ENCODE assay signal across 1 cellular context in the genomic region with DNA sequence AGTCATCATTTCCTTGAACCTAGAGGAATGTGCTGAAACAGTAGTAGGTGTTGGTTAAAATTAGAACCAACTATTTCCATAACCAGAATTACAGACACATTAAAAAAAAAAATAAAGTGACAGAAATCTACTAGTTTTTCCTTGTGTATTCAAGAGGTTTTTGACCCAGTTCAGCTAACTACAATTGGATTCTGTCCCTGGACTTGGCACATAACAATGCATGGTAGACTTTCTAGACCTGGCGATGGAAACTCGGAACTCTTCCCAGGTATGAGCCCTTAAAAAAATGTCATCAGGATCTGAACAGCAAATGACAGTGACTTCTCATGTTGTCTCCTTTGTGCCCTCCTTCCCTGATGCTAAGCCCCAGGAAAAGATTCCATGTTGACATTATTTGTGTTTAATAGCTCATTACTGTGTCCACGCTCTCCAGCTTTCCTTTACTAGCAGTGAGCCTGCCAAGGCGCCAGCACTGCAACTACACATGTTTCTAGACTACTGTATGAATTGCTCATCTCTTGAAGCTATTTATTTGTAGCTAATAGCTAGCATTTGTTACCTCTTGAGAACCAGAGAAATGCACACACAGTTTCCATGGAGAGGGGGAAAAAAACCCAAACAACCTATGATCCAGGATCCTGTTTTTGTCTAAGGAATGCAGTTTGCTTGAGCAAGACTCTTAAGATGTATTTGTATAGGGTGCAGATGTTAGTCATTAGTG.
A peak's percentile ranks its signal among the peaks of the same experiment; 100 is the strongest.
TF ChIP-seq lines count a peak whose summit lies in the region.

No MANE protein-coding gene starts in this region.

TF ChIP-seq in neural cell, 6 proteins besides CTCF, POLR2A, EP300 and RAD21:
- TF ChIP-seq EZH2 (IDR thresholded peaks at IDR 0.05; ENCODE audit: borderline replicate concordance, insufficient read depth, low read length, poor library complexity, severe bottlenecking) (no peak), MXI1 (conservative IDR thresholded peaks at IDR 0.05; ENCODE audit: poor library complexity, severe bottlenecking) (no peak), SMC3 (conservative IDR thresholded peaks at IDR 0.05; ENCODE audit: poor library complexity) (no peak), POLR2AphosphoS5 (IDR thresholded peaks at IDR 0.05) (peak; percentile 37), TAF1 (IDR thresholded peaks at IDR 0.05; ENCODE audit: low read depth) (no peak)
- TF ChIP-seq, protein P1, sequence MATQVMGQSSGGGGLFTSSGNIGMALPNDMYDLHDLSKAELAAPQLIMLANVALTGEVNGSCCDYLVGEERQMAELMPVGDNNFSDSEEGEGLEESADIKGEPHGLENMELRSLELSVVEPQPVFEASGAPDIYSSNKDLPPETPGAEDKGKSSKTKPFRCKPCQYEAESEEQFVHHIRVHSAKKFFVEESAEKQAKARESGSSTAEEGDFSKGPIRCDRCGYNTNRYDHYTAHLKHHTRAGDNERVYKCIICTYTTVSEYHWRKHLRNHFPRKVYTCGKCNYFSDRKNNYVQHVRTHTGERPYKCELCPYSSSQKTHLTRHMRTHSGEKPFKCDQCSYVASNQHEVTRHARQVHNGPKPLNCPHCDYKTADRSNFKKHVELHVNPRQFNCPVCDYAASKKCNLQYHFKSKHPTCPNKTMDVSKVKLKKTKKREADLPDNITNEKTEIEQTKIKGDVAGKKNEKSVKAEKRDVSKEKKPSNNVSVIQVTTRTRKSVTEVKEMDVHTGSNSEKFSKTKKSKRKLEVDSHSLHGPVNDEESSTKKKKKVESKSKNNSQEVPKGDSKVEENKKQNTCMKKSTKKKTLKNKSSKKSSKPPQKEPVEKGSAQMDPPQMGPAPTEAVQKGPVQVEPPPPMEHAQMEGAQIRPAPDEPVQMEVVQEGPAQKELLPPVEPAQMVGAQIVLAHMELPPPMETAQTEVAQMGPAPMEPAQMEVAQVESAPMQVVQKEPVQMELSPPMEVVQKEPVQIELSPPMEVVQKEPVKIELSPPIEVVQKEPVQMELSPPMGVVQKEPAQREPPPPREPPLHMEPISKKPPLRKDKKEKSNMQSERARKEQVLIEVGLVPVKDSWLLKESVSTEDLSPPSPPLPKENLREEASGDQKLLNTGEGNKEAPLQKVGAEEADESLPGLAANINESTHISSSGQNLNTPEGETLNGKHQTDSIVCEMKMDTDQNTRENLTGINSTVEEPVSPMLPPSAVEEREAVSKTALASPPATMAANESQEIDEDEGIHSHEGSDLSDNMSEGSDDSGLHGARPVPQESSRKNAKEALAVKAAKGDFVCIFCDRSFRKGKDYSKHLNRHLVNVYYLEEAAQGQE (IDR thresholded peaks at IDR 0.05; ENCODE audit: borderline replicate concordance), result no peak
